8 cellular contexts compared by ENCODE assay signal in the genomic region with DNA sequence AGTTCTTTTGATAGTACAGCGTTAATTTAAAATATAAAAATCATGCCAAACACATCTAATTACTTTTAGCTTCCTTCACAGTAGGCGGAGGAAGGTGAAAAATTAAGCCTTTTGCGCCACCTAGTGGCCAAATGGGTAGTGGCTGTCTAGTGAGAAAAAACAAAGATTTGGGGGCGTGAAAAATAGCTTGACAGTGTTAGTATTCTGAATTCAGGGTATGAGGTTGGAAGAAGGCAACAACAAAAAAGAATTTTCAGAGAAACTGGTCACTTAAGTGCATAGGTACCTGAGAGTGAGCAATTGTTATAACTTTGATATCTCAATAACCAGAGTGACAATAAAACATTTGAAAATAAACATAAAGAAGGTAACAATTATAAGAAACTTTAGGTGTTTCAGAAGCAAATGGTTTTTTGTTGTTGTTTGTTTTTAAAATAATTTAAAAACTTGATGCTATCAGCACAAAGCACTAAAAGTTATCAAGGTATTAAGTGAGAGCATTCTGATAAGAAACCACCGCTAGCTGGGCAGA. TPM values are rescaled to one million over a fixed set of nuclear protein-coding genes. Genes with fewer than 3 reads are reported as not detected.
DNase-seq lines count a peak whose midpoint lies in the region; ATAC-seq, FAIRE-seq and TF ChIP-seq lines count a peak whose summit lies in the region.

No MANE protein-coding gene starts in this region.

- TF ChIP-seq CTCF in activated CD8-positive, alpha-beta T cell treated with anti-CD3 and anti-CD28 coated beads for 36 hours (IDR thresholded peaks at IDR 0.05) = peak; percentile 92

- peak; percentile 78 for ATAC-seq in activated CD8-positive, alpha-beta T cell treated with anti-CD3 and anti-CD28 coated beads for 36 hours

- CTCF ChIA-PET in activated CD8-positive, alpha-beta T cell treated with anti-CD3 and anti-CD28 coated beads for 36 hours (lab: Charles Lee) = interaction anchor here (0.7 to 7.1 kb wide), 65 partner anchors 9 to 563 kb away, joined by 3 to 291 read pairs (median 6); a partner anchor contains a TSS

- H3K9me3 ChIP-seq in effector memory CD4-positive, alpha-beta T cell (ENCODE audit: control insufficient read depth, low read length) = no peaks in the 10 kb centered on the region

- H3K36me3 ChIP-seq in effector memory CD4-positive, alpha-beta T cell (ENCODE audit: control insufficient read depth, insufficient read depth, low read length) = no peaks in the 10 kb centered on the region

- H3K4me1 ChIP-seq in effector memory CD4-positive, alpha-beta T cell (ENCODE audit: control insufficient read depth, insufficient read depth, low read length, poor library complexity, severe bottlenecking) = peaks cover 6% of the 10 kb centered on the region

- H3K36me3 Mint-ChIP-seq in activated CD8-positive, alpha-beta T cell treated with anti-CD3 and anti-CD28 coated beads for 36 hours (ENCODE audit: low read depth) = no peaks in the 10 kb centered on the region

- no peak overlapping the region for H3K27ac ChIP-seq in effector memory CD4-positive, alpha-beta T cell (ENCODE audit: insufficient read depth, low read length, poor library complexity, severe bottlenecking)

- no peaks in the 10 kb centered on the region for H3K27me3 Mint-ChIP-seq in activated CD8-positive, alpha-beta T cell treated with anti-CD3 and anti-CD28 coated beads for 36 hours

- DNase-seq in C1 segment of cervical spinal cord (lab: John Stamatoyannopoulos, UW) (peak in 12 of 14 donors; percentile 5 to 69 (median 46)), H54 (ENCODE audit: insufficient read length, low spot score) (no peak), NCI-H748 (lab: John Stamatoyannopoulos, UW; ENCODE audit: unreplicated experiment) (peak; percentile 79), midbrain (lab: John Stamatoyannopoulos, UW) (peak; percentile 83), amniotic stem cell (lab: John Stamatoyannopoulos, UW) (no peak)
- peak; percentile 95 for DNase-seq in activated CD8-positive, alpha-beta T cell treated with anti-CD3 and anti-CD28 coated beads for 36 hours
- peak; percentile 68 to 81 (median 74) for DNase-seq in effector memory CD4-positive, alpha-beta T cell
- DNase-seq in stimulated activated CD8-positive, alpha-beta memory T cell treated with anti-CD3 and anti-CD28 coated beads, Interleukin-4, amount 100 ng/mL, for 4 hours (ENCODE audit: low read depth in 2 of 2, low spot score in 1 of 2) = peak; percentile 64 to 93

- POLR2A ChIA-PET in activated CD8-positive, alpha-beta T cell treated with anti-CD3 and anti-CD28 coated beads for 36 hours (lab: Charles Lee) = interaction anchor here (0.6 to 5.9 kb wide), 17 partner anchors 9 to 1913 kb away, joined by 3 to 79 read pairs (median 4); a partner anchor contains a TSS

- intact Hi-C loops in activated CD8-positive, alpha-beta T cell treated with anti-CD3 and anti-CD28 coated beads for 36 hours (cut with micrococcal nuclease) = loop anchor here (1.0 to 5.0 kb wide), 2 partner anchors 30 to 41 kb away; a partner anchor contains a TSS

- no peak overlapping the region for H3K4me3 Mint-ChIP-seq in activated CD8-positive, alpha-beta T cell treated with anti-CD3 and anti-CD28 coated beads for 36 hours

- H3K27me3 ChIP-seq in effector memory CD4-positive, alpha-beta T cell (replicated peaks; ENCODE audit: control insufficient read depth, insufficient read depth, low read length, poor library complexity, severe bottlenecking) = no peaks in the 10 kb centered on the region

- H3K9me3 Mint-ChIP-seq in activated CD8-positive, alpha-beta T cell treated with anti-CD3 and anti-CD28 coated beads for 36 hours = no peaks in the 10 kb centered on the region

- no peak overlapping the region for H3K4me3 ChIP-seq in effector memory CD4-positive, alpha-beta T cell (ENCODE audit: insufficient read depth, low read depth, low read length, poor library complexity, severe bottlenecking)

- peaks cover 32% of the 10 kb centered on the region for H3K4me1 Mint-ChIP-seq in activated CD8-positive, alpha-beta T cell treated with anti-CD3 and anti-CD28 coated beads for 36 hours (ENCODE audit: low read depth)

- peak; percentile 97 for FAIRE-seq in H54 (lab: Jason Lieb, UNC)

- H3K27ac Mint-ChIP-seq in activated CD8-positive, alpha-beta T cell treated with anti-CD3 and anti-CD28 coated beads for 36 hours = no peak overlapping the region

- no peak for TF ChIP-seq POLR2A in H54 (IDR thresholded peaks at IDR 0.05; ENCODE audit: low read depth, low read length)

RNA-seq across cellular contexts. Expression of a gene that starts 14.3 kb away (rescaled TPM):
- total RNA-seq in activated CD8-positive, alpha-beta T cell treated with anti-CD3 and anti-CD28 coated beads for 36 hours = 100 to 1,000 TPM; 219 to 229 TPM

RNA-seq across cellular contexts. Expression of a gene that starts 14.8 kb away (rescaled TPM):
- total RNA-seq in activated CD8-positive, alpha-beta T cell treated with anti-CD3 and anti-CD28 coated beads for 36 hours = 100 to 1,000 TPM; 210 to 211 TPM

RNA-seq across cellular contexts. Expression of a gene that starts 24.5 kb away (rescaled TPM):
- total RNA-seq in activated CD8-positive, alpha-beta T cell treated with anti-CD3 and anti-CD28 coated beads for 36 hours = 100 to 1,000 TPM; 370 to 371 TPM

RNA-seq across cellular contexts. Expression of a gene that starts 29.8 kb away (rescaled TPM):
- 100 to 1,000 TPM; 110 to 113 TPM for total RNA-seq in activated CD8-positive, alpha-beta T cell treated with anti-CD3 and anti-CD28 coated beads for 36 hours

RNA-seq across cellular contexts. Expression of a gene that starts 51.5 kb away (rescaled TPM):
- total RNA-seq in activated CD8-positive, alpha-beta T cell treated with anti-CD3 and anti-CD28 coated beads for 36 hours = 10 to 100 TPM; 10.2 to 11.6 TPM

Comparison
In these comparisons a context has a peak if more than half of its experiments do, and no peak if none do; other contexts are left out.
1. DNase-seq: peak in C1 segment of cervical spinal cord (12 of 14), NCI-H748 (single experiment), activated CD8-positive, alpha-beta T cell treated with anti-CD3 and anti-CD28 coated beads for 36 hours (single experiment), effector memory CD4-positive, alpha-beta T cell (3 of 3), midbrain (single experiment) and stimulated activated CD8-positive, alpha-beta memory T cell treated with anti-CD3 and anti-CD28 coated beads, Interleukin-4, amount 100 ng/mL, for 4 hours (2 of 2); none in H54 (single experiment) and amniotic stem cell (single experiment).